Comparison of ENCODE assay signal across 1 cellular context in the genomic region with DNA sequence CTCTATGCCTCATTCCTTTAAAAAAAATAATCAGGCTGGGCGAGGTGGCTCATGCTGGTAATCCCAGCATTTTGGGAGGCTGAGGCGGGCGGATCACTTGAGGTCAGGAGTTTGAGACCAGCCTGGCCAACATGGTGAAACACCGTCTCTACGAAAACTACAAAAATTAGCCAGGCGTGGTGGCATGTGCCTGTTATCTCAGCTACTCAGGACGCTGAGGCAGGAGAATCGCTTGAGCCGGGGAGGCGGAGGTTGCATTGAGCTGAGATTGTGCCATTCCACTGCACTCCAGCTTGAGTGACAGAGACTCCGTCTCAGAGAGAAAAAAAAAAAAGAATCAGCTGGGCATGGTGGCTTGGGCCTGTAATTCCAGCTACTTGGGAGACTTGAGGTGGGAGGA.
A peak's percentile ranks its signal among the peaks of the same experiment; 100 is the strongest.
TF ChIP-seq lines count a peak whose summit lies in the region.
"Not testable (repeated sequence)": the region's sequence is repeated elsewhere in the genome, so short reads cannot be mapped to it uniquely, and the experiment has no call there.

No MANE protein-coding gene starts in this region.

TF ChIP-seq in K562, 482 proteins besides CTCF, POLR2A, EP300 and RAD21:
- TF ChIP-seq KDM1A (IDR thresholded peaks at IDR 0.05): peak in 1 of 2 experiments; percentile 46; a peak in 1 of 4 replicates
- TF ChIP-seq CBFA2T3 (IDR thresholded peaks at IDR 0.05): peak; percentile 66
- TF ChIP-seq, protein P1, sequence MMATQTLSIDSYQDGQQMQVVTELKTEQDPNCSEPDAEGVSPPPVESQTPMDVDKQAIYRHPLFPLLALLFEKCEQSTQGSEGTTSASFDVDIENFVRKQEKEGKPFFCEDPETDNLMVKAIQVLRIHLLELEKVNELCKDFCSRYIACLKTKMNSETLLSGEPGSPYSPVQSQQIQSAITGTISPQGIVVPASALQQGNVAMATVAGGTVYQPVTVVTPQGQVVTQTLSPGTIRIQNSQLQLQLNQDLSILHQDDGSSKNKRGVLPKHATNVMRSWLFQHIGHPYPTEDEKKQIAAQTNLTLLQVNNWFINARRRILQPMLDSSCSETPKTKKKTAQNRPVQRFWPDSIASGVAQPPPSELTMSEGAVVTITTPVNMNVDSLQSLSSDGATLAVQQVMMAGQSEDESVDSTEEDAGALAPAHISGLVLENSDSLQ (IDR thresholded peaks at IDR 0.05): peak; percentile 77
- TF ChIP-seq TCF3 (CRISPR knock-in tag; IDR thresholded peaks at IDR 0.05): peak; percentile 20; the same call in 1 of the 2 replicates
- TF ChIP-seq, protein P2, sequence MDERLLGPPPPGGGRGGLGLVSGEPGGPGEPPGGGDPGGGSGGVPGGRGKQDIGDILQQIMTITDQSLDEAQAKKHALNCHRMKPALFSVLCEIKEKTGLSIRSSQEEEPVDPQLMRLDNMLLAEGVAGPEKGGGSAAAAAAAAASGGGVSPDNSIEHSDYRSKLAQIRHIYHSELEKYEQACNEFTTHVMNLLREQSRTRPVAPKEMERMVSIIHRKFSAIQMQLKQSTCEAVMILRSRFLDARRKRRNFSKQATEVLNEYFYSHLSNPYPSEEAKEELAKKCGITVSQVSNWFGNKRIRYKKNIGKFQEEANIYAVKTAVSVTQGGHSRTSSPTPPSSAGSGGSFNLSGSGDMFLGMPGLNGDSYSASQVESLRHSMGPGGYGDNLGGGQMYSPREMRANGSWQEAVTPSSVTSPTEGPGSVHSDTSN (CRISPR knock-in tag; IDR thresholded peaks at IDR 0.05; ENCODE audit: low read depth): not testable (repeated sequence)
- TF ChIP-seq, protein P2 (tag; conservative IDR thresholded peaks at IDR 0.05; ENCODE audit: low read depth): peak; percentile 34; the same call in 1 of the 2 replicates
